In genomic region chr10:97827778-97828291, GRCh38 we compare ENCODE assay signal across 14 cellular contexts. TPM values are rescaled to one million over a fixed set of nuclear protein-coding genes. Genes with fewer than 3 reads are reported as not detected.
DNase-seq lines count a peak whose midpoint lies in the region; ATAC-seq and TF ChIP-seq lines count a peak whose summit lies in the region.
"Had no signal": no experiment of that assay in that cellular context is flagged by ENCODE, and none has a peak within 500 bp of the region (broad histone marks: within the 10 kb centered on the region; RNA-seq: fewer than 3 reads in every experiment).

No MANE protein-coding gene starts in this region.

- H3K27ac Mint-ChIP-seq in central memory CD8-positive, alpha-beta T cell (ENCODE audit: low read depth), result peak overlapping the region; percentile 36
- H3K27ac Mint-ChIP-seq: activated B cell treated with CpG ODN at 0.5 μM for 24 hours had no signal

- H3K4me2 ChIP-seq in osteoblast (ENCODE audit: insufficient read depth, low read length), result no peak overlapping the region

- peaks cover 2% of the 10 kb centered on the region for H3K36me3 Mint-ChIP-seq in central memory CD8-positive, alpha-beta T cell (ENCODE audit: insufficient read depth)

- no peaks in the 10 kb centered on the region for H3K9me3 Mint-ChIP-seq in central memory CD8-positive, alpha-beta T cell
- H3K9me3 Mint-ChIP-seq: activated B cell treated with CpG ODN at 0.5 μM for 24 hours had no signal

- H3K4me3 ChIP-seq in osteoblast (ENCODE audit: insufficient read depth, low read length), result no peak overlapping the region
- H3K4me3 ChIP-seq: stomach had no signal

- H3K27me3 ChIP-seq in osteoblast (ENCODE audit: insufficient read depth, low read length), result peaks cover 20% of the 10 kb centered on the region

- DNase-seq in ELF-1 (ENCODE audit: low read depth, low spot score) (peak; percentile 61), M059J (ENCODE audit: low read depth) (peak; percentile 76), osteoblast (ENCODE audit: insufficient read length, low spot score, missing footprints) (peak; percentile 91), COLO668 (lab: John Stamatoyannopoulos, UW; ENCODE audit: unreplicated experiment) (no peak), NCI-H510A treated with DMSO at 0.1 percent for 48 hours (lab: John Stamatoyannopoulos, UW) (no peak), DMS79 (lab: John Stamatoyannopoulos, UW) (no peak), omental fat pad (ENCODE audit: low spot score) (no peak)
- no peak for DNase-seq in central memory CD8-positive, alpha-beta T cell (ENCODE audit: low spot score in 2 of 2)
- DNase-seq: activated B cell treated with CpG ODN at 0.5 μM for 24 hours, mesenchymal stem cell, NCI-H2107, stomach had no signal

- no peaks in the 10 kb centered on the region for H3K4me1 ChIP-seq in osteoblast (ENCODE audit: insufficient read depth, low read length)
- H3K4me1 ChIP-seq: stomach had no signal

- no peak for ATAC-seq in central memory CD8-positive, alpha-beta T cell (replicated peaks; ENCODE audit: extremely low read depth, poor library complexity, severe bottlenecking)
- ATAC-seq in omental fat pad (ENCODE audit: low FRiP score), result no peak

- TF ChIP-seq CTCF in osteoblast (IDR thresholded peaks at IDR 0.05; ENCODE audit: extremely low read depth, low read depth, low read length), result no peak
- TF ChIP-seq CTCF in omental fat pad (IDR thresholded peaks at IDR 0.05), result no peak

- no peaks in the 10 kb centered on the region for H3K36me3 ChIP-seq in osteoblast (ENCODE audit: insufficient read depth, low read length)
- H3K36me3 ChIP-seq: stomach had no signal

- no peak overlapping the region for H3K4me3 Mint-ChIP-seq in central memory CD8-positive, alpha-beta T cell
- H3K4me3 Mint-ChIP-seq: activated B cell treated with CpG ODN at 0.5 μM for 24 hours had no signal

- H4K20me1 ChIP-seq in osteoblast (ENCODE audit: insufficient read depth, low read length), result no peaks in the 10 kb centered on the region

- H3K9me3 ChIP-seq in osteoblast (ENCODE audit: low read depth, low read length), result no peaks in the 10 kb centered on the region
- H3K9me3 ChIP-seq: stomach had no signal

- H3K79me2 ChIP-seq in osteoblast (ENCODE audit: insufficient read depth, low read length), result no peaks in the 10 kb centered on the region

- no peaks in the 10 kb centered on the region for H3K27me3 Mint-ChIP-seq in central memory CD8-positive, alpha-beta T cell

- H3K4me1 Mint-ChIP-seq in central memory CD8-positive, alpha-beta T cell, result peaks cover 15% of the 10 kb centered on the region
- H3K4me1 Mint-ChIP-seq: activated B cell treated with CpG ODN at 0.5 μM for 24 hours had no signal

- H3K27ac ChIP-seq in osteoblast (ENCODE audit: low read depth, low read length), result no peak overlapping the region
- H3K27ac ChIP-seq: stomach had no signal

- H2AFZ ChIP-seq in osteoblast (ENCODE audit: low read length), result peak overlapping the region; percentile 41

RNA-seq across cellular contexts. Expression of gene GOLGA7B, which starts 21.8 kb away (rescaled TPM):
- not detected in 2 replicates for total RNA-seq in M059J (2014; rRNA removed; shearing (Covaris generic))
- under 0.01 TPM in 1 of 2 replicates, not detected in the other for total RNA-seq in osteoblast
- total RNA-seq in omental fat pad, result 1 to 10 TPM in 1 of 4 donors, under 1 TPM in 3; 0.19 to 1.6 (median 0.57) TPM
- total RNA-seq: skeletal muscle tissue had no signal

RNA-seq across cellular contexts. Expression of gene SFRP5, which starts 56.0 kb away (rescaled TPM):
- total RNA-seq in M059J (2014; rRNA removed; shearing (Covaris generic)), result not detected in 2 replicates
- total RNA-seq in osteoblast (not detected in 2 replicates), omental fat pad (1 to 10 TPM in 1 of 4 donors, under 1 TPM in 2, not detected in 1; 0.56 to 4.1 (median 0.60) TPM)
- total RNA-seq: activated B cell treated with CpG ODN at 0.5 μM for 24 hours, dermis microvascular lymphatic vessel endothelial cell had no signal

Comparison
In these comparisons a context has a peak if more than half of its experiments do, and no peak if none do; other contexts are left out.
1. DNase-seq: peak in ELF-1 (single experiment), M059J (single experiment) and osteoblast (single experiment); none in central memory CD8-positive, alpha-beta T cell (0 of 2), COLO668 (single experiment), NCI-H510A treated with DMSO at 0.1 percent for 48 hours (single experiment), DMS79 (single experiment) and omental fat pad (single experiment).